In genomic region chr2:80858955-80859354, GRCh38 we compare ENCODE assay signal across 20 cellular contexts.
DNase-seq lines count a peak whose midpoint lies in the region; ATAC-seq, FAIRE-seq and TF ChIP-seq lines count a peak whose summit lies in the region.
"Had no signal": no experiment of that assay in that cellular context is flagged by ENCODE, and none has a peak within 500 bp of the region (broad histone marks: within the 10 kb centered on the region; RNA-seq: fewer than 3 reads in every experiment).

No MANE protein-coding gene starts in this region.

- H3K27me3 ChIP-seq in hepatocyte = no peaks in the 10 kb centered on the region
- H3K27me3 ChIP-seq: Peyer's patch had no signal

- no peak for TF ChIP-seq CTCF in OCI-LY7 (conservative IDR thresholded peaks at IDR 0.05; ENCODE audit: low read length)
- TF ChIP-seq CTCF in hepatocyte (IDR thresholded peaks at IDR 0.05; ENCODE audit: poor library complexity) = no peak
- no peak for TF ChIP-seq CTCF in chondrocyte (IDR thresholded peaks at IDR 0.05)

- no peaks in the 10 kb centered on the region for H4K20me1 ChIP-seq in OCI-LY7 (ENCODE audit: insufficient read depth, low read length)
- H4K20me1 ChIP-seq in hepatocyte (ENCODE audit: insufficient read depth, poor library complexity, severe bottlenecking) = no peaks in the 10 kb centered on the region

- BruUV-seq in OCI-LY7 (replicated peaks; lab: Mats Ljungman, UMichigan) = no TSS peak

- H3K36me3 ChIP-seq in OCI-LY7 (ENCODE audit: insufficient read depth, low read length) (no peaks in the 10 kb centered on the region), hepatocyte (replicated peaks; ENCODE audit: insufficient read depth, low read depth) (no peaks in the 10 kb centered on the region)
- H3K36me3 ChIP-seq: Peyer's patch had no signal

- POLR2A ChIA-PET in OCI-LY7 (lab: Charles Lee) = interaction anchor here (0.7 to 1.1 kb wide), 3 partner anchors 8 to 123 kb away, joined by 3 to 6 read pairs (median 3); no protein-coding TSS in a partner anchor

- no peaks in the 10 kb centered on the region for H3K9me2 ChIP-seq in OCI-LY7 (ENCODE audit: insufficient read depth, low read length)
- H3K9me2 ChIP-seq in hepatocyte (replicated peaks; ENCODE audit: insufficient read depth) = no peaks in the 10 kb centered on the region

- H3K4me1 Mint-ChIP-seq in chondrocyte (ENCODE audit: low read depth) = peaks cover 3% of the 10 kb centered on the region

- H2AFZ ChIP-seq in OCI-LY7 (ENCODE audit: low read length) (0 out of 2 replicates have a peak overlapping the region, but pooled peaks have one; percentile 40), hepatocyte (no peak overlapping the region)

- H3K9me3 ChIP-seq in OCI-LY7 (ENCODE audit: low read length) = no peaks in the 10 kb centered on the region
- H3K9me3 ChIP-seq in hepatocyte (ENCODE audit: low read depth) = no peaks in the 10 kb centered on the region
- H3K9me3 ChIP-seq: Peyer's patch had no signal

- no peaks in the 10 kb centered on the region for H3K36me3 Mint-ChIP-seq in chondrocyte (ENCODE audit: low read depth)

- ATAC-seq in HG03439 (IDR thresholded peaks at IDR 0.05; ENCODE audit: unreplicated experiment) = no peak

- DNase-seq in NAMALWA (ENCODE audit: low spot score) (peak; percentile 65), OCI-LY7 (ENCODE audit: low spot score) (no peak), hepatocyte (ENCODE audit: low spot score) (peak; percentile 10), HK-2 (ENCODE audit: unreplicated experiment) (no peak), chondrocyte (ENCODE audit: low spot score) (no peak), GM19239 (ENCODE audit: insufficient read length, low spot score) (no peak)
- DNase-seq: ACHN, AML-193, DMS 273 treated with DMSO at 0.1 percent for 48 hours, H9, NCI-H1105 treated with DMSO at 0.1 percent for 48 hours, NCI-H1694, NCI-H2081 treated with DMSO at 0.1 percent for 48 hours, NCI-H510A treated with DMSO at 0.1 percent for 48 hours, NCI-H82, Peyer's patch, T-helper 1 cell had no signal

- H3K4me1 ChIP-seq in OCI-LY7 (ENCODE audit: insufficient read depth, low read length, poor library complexity, severe bottlenecking) (peaks cover 27% of the 10 kb centered on the region), hepatocyte (ENCODE audit: insufficient read depth) (peaks cover 3% of the 10 kb centered on the region)
- H3K4me1 ChIP-seq: Peyer's patch had no signal

- WGBS in hepatocyte (ENCODE audit: low lambda C conversion rate, missing lambda C conversion rate) = 20% methylated on average over 1 of the region's 1 CpG

- CTCF ChIA-PET in OCI-LY7 (lab: Charles Lee; ENCODE audit: unreplicated experiment) = no interaction called here

- no peak for FAIRE-seq in GM19239 (lab: Jason Lieb, UNC)
- FAIRE-seq: G401.6 had no signal

- intact Hi-C loops in OCI-LY7 (cut with micrococcal nuclease; ENCODE audit: unreplicated experiment) = no loop called here

- H3K27ac ChIP-seq in OCI-LY7 (ENCODE audit: low read depth, low read length, poor library complexity, severe bottlenecking) (no peak overlapping the region), hepatocyte (peak overlapping the region; percentile 31)
- H3K27ac ChIP-seq: C4-2B, Peyer's patch had no signal

- H3K9me3 Mint-ChIP-seq in chondrocyte (ENCODE audit: low read depth) = peaks cover 4% of the 10 kb centered on the region
- H3K9me3 Mint-ChIP-seq: H9 had no signal

- no peak overlapping the region for H3K27ac Mint-ChIP-seq in chondrocyte (ENCODE audit: unreplicated experiment)

- H3K27me3 Mint-ChIP-seq in chondrocyte (ENCODE audit: low read depth) = no peaks in the 10 kb centered on the region

- no peak overlapping the region for H3K4me3 ChIP-seq in OCI-LY7 (ENCODE audit: low read depth, low read length, poor library complexity, severe bottlenecking)
- H3K4me3 ChIP-seq in hepatocyte = no peak overlapping the region
- H3K4me3 ChIP-seq: Peyer's patch had no signal

- H3K4me2 ChIP-seq in OCI-LY7 (ENCODE audit: low read length) = no peak overlapping the region
- no peak overlapping the region for H3K4me2 ChIP-seq in hepatocyte

- H3K4me3 Mint-ChIP-seq in chondrocyte (ENCODE audit: unreplicated experiment) = no peak overlapping the region
- H3K4me3 Mint-ChIP-seq: H9 had no signal

- H3K79me2 ChIP-seq in OCI-LY7 (ENCODE audit: insufficient read depth, low read depth, low read length) (no peaks in the 10 kb centered on the region), hepatocyte (no peaks in the 10 kb centered on the region)

Comparison
In these comparisons a context has a peak if more than half of its experiments do, and no peak if none do; other contexts are left out.
1. DNase-seq: peak in NAMALWA (single experiment) and hepatocyte (single experiment); none in OCI-LY7 (single experiment), HK-2 (single experiment), chondrocyte (single experiment) and GM19239 (single experiment).